ENCODE assay signal across 26 cellular contexts in genomic region chr2:205364261-205364660, GRCh38.
DNase-seq lines count a peak whose midpoint lies in the region; ATAC-seq and TF ChIP-seq lines count a peak whose summit lies in the region.
"Had no signal": no experiment of that assay in that cellular context is flagged by ENCODE, and none has a peak within 500 bp of the region (broad histone marks: within the 10 kb centered on the region; RNA-seq: fewer than 3 reads in every experiment).

No MANE protein-coding gene starts in this region.

- peak; percentile 69 for DNase-seq in DMS53 (lab: John Stamatoyannopoulos, UW)
- DNase-seq in DMS53 treated with DMSO at 0.1 percent for 48 hours (lab: John Stamatoyannopoulos, UW; ENCODE audit: unreplicated experiment): no peak
- peak; percentile 38 for DNase-seq in NCI-H128 (lab: John Stamatoyannopoulos, UW; ENCODE audit: unreplicated experiment)
- peak; percentile 5 for DNase-seq in NCI-H345 treated with DMSO at 0.1 percent for 48 hours (lab: John Stamatoyannopoulos, UW; ENCODE audit: unreplicated experiment)
- DNase-seq in endodermal cell: peak; percentile 61
- no peak for DNase-seq in activated gamma-delta T cell (lab: John Stamatoyannopoulos, UW)
- no peak for DNase-seq in Ammon's horn (ENCODE audit: low spot score)
- DNase-seq: activated CD4-positive, alpha-beta T cell treated with anti-CD3 and anti-CD28 coated beads, Interleukin-2, amount 50 U/mL, for 4 hours; activated CD8-positive, alpha-beta memory T cell treated with anti-CD3 and anti-CD28 coated beads, Interleukin-2, amount 10 ng/mL, durations not matched to agents 7 days and 5 days; activated T-cell treated with anti-CD3 and anti-CD28 coated beads, Interleukin-2, amount 50 U/mL, for 4 hours; C1 segment of cervical spinal cord; effector memory CD4-positive, alpha-beta T cell; erythroblast; head of caudate nucleus; islet precursor cell; left ventricle myocardium inferior; NCI-H1092; NCI-H2081 treated with DMSO at 0.1 percent for 48 hours; stimulated activated naive B cell treated with anti-CD40 and anti-IgM and Interleukin-4, amounts not matched to agents 10 μg/mL and 1 μg/mL and 100 μg/mL, for 72 hours; upper lobe of left lung had no signal

- peaks cover 36% of the 10 kb centered on the region for H3K4me1 Mint-ChIP-seq in endodermal cell
- H3K4me1 Mint-ChIP-seq: activated CD8-positive, alpha-beta memory T cell treated with anti-CD3 and anti-CD28 coated beads, Interleukin-2, amount 10 ng/mL, durations not matched to agents 7 days and 5 days; stimulated activated naive B cell treated with anti-CD40 and anti-IgM and Interleukin-4, amounts not matched to agents 10 μg/mL and 1 μg/mL and 100 μg/mL, for 72 hours had no signal

- 84 to 89% methylated on average over 2 to 3 of the region's 3 CpGs for WGBS in endodermal cell (ENCODE audit: insufficient coverage in 1 of 2, insufficient read length in 1 of 2), 2 experiments

- peaks cover 25% of the 10 kb centered on the region for H3K27me3 Mint-ChIP-seq in endodermal cell (ENCODE audit: insufficient read depth)
- H3K27me3 Mint-ChIP-seq: activated CD8-positive, alpha-beta memory T cell treated with anti-CD3 and anti-CD28 coated beads, Interleukin-2, amount 10 ng/mL, durations not matched to agents 7 days and 5 days had no signal

- no peak overlapping the region for H3K27ac Mint-ChIP-seq in endodermal cell
- H3K27ac Mint-ChIP-seq: activated CD8-positive, alpha-beta memory T cell treated with anti-CD3 and anti-CD28 coated beads, Interleukin-2, amount 10 ng/mL, durations not matched to agents 7 days and 5 days; stimulated activated naive B cell treated with anti-CD40 and anti-IgM and Interleukin-4, amounts not matched to agents 10 μg/mL and 1 μg/mL and 100 μg/mL, for 72 hours had no signal

- H3K27me3 ChIP-seq in endodermal cell (ENCODE audit: control insufficient read depth, insufficient read depth, low read length, poor library complexity, severe bottlenecking): peaks cover 25% of the 10 kb centered on the region
- H3K27me3 ChIP-seq: upper lobe of left lung had no signal

- no peak overlapping the region for H3K9ac ChIP-seq in endodermal cell (ENCODE audit: extremely low read depth, low read length, poor library complexity, severe bottlenecking)

- peak; percentile 40 for TF ChIP-seq CTCF in endodermal cell (conservative IDR thresholded peaks at IDR 0.05)

- no peaks in the 10 kb centered on the region for H3K36me3 Mint-ChIP-seq in endodermal cell (ENCODE audit: low read depth)
- H3K36me3 Mint-ChIP-seq: activated CD8-positive, alpha-beta memory T cell treated with anti-CD3 and anti-CD28 coated beads, Interleukin-2, amount 10 ng/mL, durations not matched to agents 7 days and 5 days; stimulated activated naive B cell treated with anti-CD40 and anti-IgM and Interleukin-4, amounts not matched to agents 10 μg/mL and 1 μg/mL and 100 μg/mL, for 72 hours had no signal

- H3K9me3 ChIP-seq in endodermal cell (ENCODE audit: control insufficient read depth, low read length): no peaks in the 10 kb centered on the region
- H3K9me3 ChIP-seq: left ventricle myocardium inferior, upper lobe of left lung had no signal

- H3K4me1 ChIP-seq in endodermal cell (ENCODE audit: control insufficient read depth, insufficient read depth, low read length): peaks cover 11% of the 10 kb centered on the region

- no peak for ATAC-seq in HG02763 (IDR thresholded peaks at IDR 0.05; ENCODE audit: unreplicated experiment)
- ATAC-seq: activated CD4-positive, CD25-positive, alpha-beta regulatory T cell treated with anti-CD3 and anti-CD28 coated beads, Interleukin-2, amount 50 U/mL, for 24 hours; activated CD8-positive, alpha-beta memory T cell treated with anti-CD3 and anti-CD28 coated beads, Interleukin-2, amount 10 ng/mL, durations not matched to agents 7 days and 5 days; activated T-cell treated with anti-CD3 and anti-CD28 coated beads, Interleukin-2, amount 50 U/mL, for 4 hours; stimulated activated naive B cell treated with anti-CD40 and anti-IgM and Interleukin-4, amounts not matched to agents 10 μg/mL and 1 μg/mL and 100 μg/mL, for 72 hours had no signal

- no peak overlapping the region for H3K4me3 ChIP-seq in endodermal cell (ENCODE audit: low read length)
- H3K4me3 ChIP-seq: coronary artery, left ventricle myocardium inferior, SK-N-MC, skin epidermis, upper lobe of left lung had no signal

- no peak overlapping the region for H3K4me3 Mint-ChIP-seq in endodermal cell
- H3K4me3 Mint-ChIP-seq: activated CD8-positive, alpha-beta memory T cell treated with anti-CD3 and anti-CD28 coated beads, Interleukin-2, amount 10 ng/mL, durations not matched to agents 7 days and 5 days; activated T-cell treated with anti-CD3 and anti-CD28 coated beads, Interleukin-2, amount 50 U/mL, for 4 hours; stimulated activated naive B cell treated with anti-CD40 and anti-IgM and Interleukin-4, amounts not matched to agents 10 μg/mL and 1 μg/mL and 100 μg/mL, for 72 hours had no signal

- no peak overlapping the region for H3K27ac ChIP-seq in endodermal cell (ENCODE audit: low read depth, low read length)
- H3K27ac ChIP-seq: 22Rv1, coronary artery, left ventricle myocardium inferior, SK-N-MC, skin epidermis, upper lobe of left lung had no signal

- H3K36me3 ChIP-seq in endodermal cell (ENCODE audit: control insufficient read depth, insufficient read depth, low read length): no peaks in the 10 kb centered on the region
- H3K36me3 ChIP-seq: left ventricle myocardium inferior, upper lobe of left lung had no signal

- H3K9me3 Mint-ChIP-seq in endodermal cell: no peaks in the 10 kb centered on the region
- H3K9me3 Mint-ChIP-seq: activated T-cell treated with anti-CD3 and anti-CD28 coated beads, Interleukin-2, amount 50 U/mL, for 4 hours; stimulated activated naive B cell treated with anti-CD40 and anti-IgM and Interleukin-4, amounts not matched to agents 10 μg/mL and 1 μg/mL and 100 μg/mL, for 72 hours had no signal

Comparison
In these comparisons a context has a peak if more than half of its experiments do, and no peak if none do; other contexts are left out.
1. DNase-seq: peak in DMS53 (single experiment), NCI-H128 (single experiment), NCI-H345 treated with DMSO at 0.1 percent for 48 hours (single experiment) and endodermal cell (single experiment); none in DMS53 treated with DMSO at 0.1 percent for 48 hours (single experiment), activated gamma-delta T cell (single experiment) and Ammon's horn (single experiment).